ENCODE assay signal across 8 cellular contexts in genomic region chr1:86912501-86912900, GRCh38. TPM values are rescaled to one million over a fixed set of nuclear protein-coding genes. Genes with fewer than 3 reads are reported as not detected.
A peak's percentile ranks its signal among the peaks of the same experiment; 100 is the strongest.
DNase-seq lines count a peak whose midpoint lies in the region; ATAC-seq, FAIRE-seq and TF ChIP-seq lines count a peak whose summit lies in the region.

No MANE protein-coding gene starts in this region.

- WGBS in H1 (ENCODE audit: extremely low coverage in 1 of 2, insufficient coverage in 1 of 2, insufficient read length in 1 of 2, insufficient replicate concordance in 2 of 2, low coverage in 1 of 2, low lambda C conversion rate in 2 of 2, missing lambda C conversion rate in 1 of 2), 2 experiments: 80% methylated on average over 5 of the region's 5 CpGs; no CpG with 5 or more reads in 1 of the 2 experiments

- no peaks in the 10 kb centered on the region for H3K27me3 Mint-ChIP-seq in type B pancreatic cell

- H3K4ac ChIP-seq in H1 (replicated peaks; ENCODE audit: insufficient read length, low read depth, low read length): no peak overlapping the region

- H3K36me3 ChIP-seq in H1 (ENCODE audit: control insufficient read depth in 2 of 4, insufficient read depth in 4 of 4, low read length in 3 of 4) (peaks cover 0 to 9% (median 1%) of the 10 kb centered on the region in 4 experiments; a peak in 1 of 8 replicates), neuron (ENCODE audit: insufficient read depth, low read length) (peaks cover 17% of the 10 kb centered on the region)

- no peak for TF ChIP-seq POLR2A in H1 (IDR thresholded peaks at IDR 0.05; ENCODE audit: control extremely low read depth in 1 of 2, low read depth in 2 of 2, low read length in 2 of 2)

- no peak overlapping the region for H3K56ac ChIP-seq in H1 (replicated peaks; ENCODE audit: insufficient read length, low read depth, low read length)

- no peaks in the 10 kb centered on the region for H3K79me1 ChIP-seq in H1 (ENCODE audit: low read depth, low read length)

- H4K20me1 ChIP-seq in H1 (replicated peaks in 1 of 2; ENCODE audit: control insufficient read depth in 1 of 2, insufficient read depth in 2 of 2, low read length in 2 of 2): peaks cover 4 to 7% of the 10 kb centered on the region in 2 experiments

- no peak overlapping the region for H3K18ac ChIP-seq in H1 (ENCODE audit: extremely low read depth, low read length)

- POLR2A ChIA-PET in H1 (lab: Charles Lee; ENCODE audit: partially characterized antibody): interaction anchor here (0.6 to 5.1 kb wide), 5 partner anchors 8 to 74 kb away, joined by 3 to 49 read pairs (median 9); no protein-coding TSS in a partner anchor

- H3K4me3 Mint-ChIP-seq in type B pancreatic cell: no peak overlapping the region

- no peak for TF ChIP-seq EP300 in H1 (IDR thresholded peaks at IDR 0.05; ENCODE audit: borderline replicate concordance in 1 of 2, low read depth in 2 of 2, low read length in 2 of 2)

- H3K9me3 ChIP-seq in H1 (ENCODE audit: insufficient read depth in 2 of 2, low read depth in 1 of 2, low read length in 1 of 2) (no peaks in the 10 kb centered on the region), neuron (ENCODE audit: low read length) (peaks cover 2% of the 10 kb centered on the region)

- TF ChIP-seq RAD21 in H1 (IDR thresholded peaks at IDR 0.05 in 1 of 2, conservative IDR thresholded peaks at IDR 0.05 in 1 of 2; ENCODE audit: low read depth in 2 of 2, low read length in 2 of 2): no peak

- H2BK15ac ChIP-seq in H1 (ENCODE audit: low read length): no peak overlapping the region

- H3K27ac Mint-ChIP-seq in type B pancreatic cell: no peak overlapping the region

- no peak overlapping the region for H2BK5ac ChIP-seq in H1 (ENCODE audit: low read depth, low read length)

- peaks cover 37% of the 10 kb centered on the region for H3K4me1 Mint-ChIP-seq in type B pancreatic cell (ENCODE audit: unreplicated experiment)

- no peaks in the 10 kb centered on the region for H3K9me3 Mint-ChIP-seq in type B pancreatic cell

- H2BK20ac ChIP-seq in H1 (ENCODE audit: low read length): no peak overlapping the region

- no peak overlapping the region for H2BK120ac ChIP-seq in H1 (replicated peaks; ENCODE audit: low read depth, low read length)

- no peak overlapping the region for H3K14ac ChIP-seq in H1 (ENCODE audit: insufficient read length)

- H2BK12ac ChIP-seq in H1 (ENCODE audit: low read depth, low read length): no peak overlapping the region

- H3K4me1 ChIP-seq in H1 (replicated peaks in 1 of 4; ENCODE audit: control insufficient read depth in 3 of 4, insufficient read depth in 4 of 4, low read length in 3 of 4): peaks cover 0 to 3% (median 2%) of the 10 kb centered on the region in 4 experiments; a peak in 3 of 7 replicates
- H3K4me1 ChIP-seq in neuron (ENCODE audit: insufficient read depth, low read length): peaks cover 17% of the 10 kb centered on the region

- H3K23ac ChIP-seq in H1 (ENCODE audit: insufficient read length): no peak overlapping the region

- H3K27me3 ChIP-seq in H1 (replicated peaks in 1 of 4; ENCODE audit: control insufficient read depth in 3 of 4, extremely low read depth in 1 of 4, insufficient read depth in 3 of 4, low read length in 3 of 4) (no peaks in the 10 kb centered on the region), neuron (ENCODE audit: insufficient read depth, low read length) (no peaks in the 10 kb centered on the region)

- H3K4me2 ChIP-seq in H1 (ENCODE audit: insufficient read depth in 1 of 2, low read depth in 2 of 2, low read length in 2 of 2): peak overlapping the region; percentile 69 to 74

- peaks cover 25% of the 10 kb centered on the region for H3K36me3 Mint-ChIP-seq in type B pancreatic cell

- H4K91ac ChIP-seq in H1 (replicated peaks; ENCODE audit: insufficient read length, low read length): no peak overlapping the region

- TF ChIP-seq CTCF in LNCaP clone FGC (IDR thresholded peaks at IDR 0.05; ENCODE audit: control insufficient read depth, extremely low read depth, insufficient read depth) (no peak), H1 (IDR thresholded peaks at IDR 0.05; ENCODE audit: control extremely low read depth in 1 of 3, insufficient read depth in 1 of 3, low read depth in 1 of 3, low read length in 3 of 3) (no peak), type B pancreatic cell (conservative IDR thresholded peaks at IDR 0.05) (no peak)

- ATAC-seq in HG03095 (IDR thresholded peaks at IDR 0.05; ENCODE audit: unreplicated experiment): no peak
- no peak for ATAC-seq in GM21423 (IDR thresholded peaks at IDR 0.05; ENCODE audit: unreplicated experiment)

- H2AK5ac ChIP-seq in H1 (ENCODE audit: low read depth, low read length): no peak overlapping the region

- H4K5ac ChIP-seq in H1 (ENCODE audit: insufficient read length, low read depth, low read length): no peak overlapping the region

- H4K8ac ChIP-seq in H1 (ENCODE audit: extremely low read depth, insufficient read depth, low read length): no peak overlapping the region

- CTCF ChIA-PET in H1 (lab: Charles Lee; ENCODE audit: partially characterized antibody): interaction anchor here (0.6 to 1.5 kb wide), 5 partner anchors 45 to 689 kb away, joined by 3 to 8 read pairs (median 3); no protein-coding TSS in a partner anchor

- DNase-seq in EH (ENCODE audit: low read depth) (peak; percentile 50), LNCaP clone FGC (ENCODE audit: low read depth) (no peak), H1 (ENCODE audit: low read depth in 1 of 2, low spot score in 2 of 2) (no peak), type B pancreatic cell (ENCODE audit: extremely low spot score, unreplicated experiment) (no peak)
- no peak for DNase-seq in effector CD4-positive, alpha-beta T cell

- H3K23me2 ChIP-seq in H1 (ENCODE audit: low read depth, low read length): no peaks in the 10 kb centered on the region

- no peak for FAIRE-seq in H1 (lab: Jason Lieb, UNC)

- H3K4me3 ChIP-seq in LNCaP clone FGC (ENCODE audit: low read depth, low read length): peak overlapping the region; percentile 94
- peak overlapping the region; percentile 83 to 99 (median 98); a peak in 7 of 8 replicates for H3K4me3 ChIP-seq in H1 (ENCODE audit: extremely low read depth in 1 of 4, insufficient read depth in 2 of 4, low read depth in 3 of 4, low read length in 4 of 4)
- H3K4me3 ChIP-seq in neuron (ENCODE audit: low read length): peak overlapping the region; percentile 98

- peaks cover 36 to 90% of the 10 kb centered on the region in 2 experiments for H3K79me2 ChIP-seq in H1 (ENCODE audit: control insufficient read depth in 1 of 2, insufficient read depth in 2 of 2, low read length in 2 of 2)

- no peak overlapping the region for H3K27ac ChIP-seq in H1 (ENCODE audit: low read depth, low read length)

- H2AFZ ChIP-seq in H1 (ENCODE audit: low read length) (no peak overlapping the region), neuron (ENCODE audit: low read depth, low read length) (no peak overlapping the region)

- H3K9ac ChIP-seq in H1 (replicated peaks in 1 of 4; ENCODE audit: extremely low read depth in 1 of 4, low read depth in 3 of 4, low read length in 3 of 4): peak overlapping the region in 3 of 4 experiments; percentile 6 to 41 (median 26); a peak in 4 of 7 replicates

TF ChIP-seq in H1, 55 proteins besides CTCF, POLR2A, EP300 and RAD21 (continues in another document):
- no peak for TF ChIP-seq MAX (IDR thresholded peaks at IDR 0.05)
- TF ChIP-seq KDM4A (IDR thresholded peaks at IDR 0.05; ENCODE audit: low read depth, low read length, severe bottlenecking): no peak
- no peak for TF ChIP-seq HDAC2 (IDR thresholded peaks at IDR 0.05; ENCODE audit: borderline replicate concordance in 1 of 2, low read depth in 2 of 2, low read length in 2 of 2)
- no peak for TF ChIP-seq POU5F1 (IDR thresholded peaks at IDR 0.05; ENCODE audit: low read depth, low read length)
- no peak for TF ChIP-seq NRF1 (IDR thresholded peaks at IDR 0.05; ENCODE audit: low read depth, low read length)
- TF ChIP-seq SUZ12 (IDR thresholded peaks at IDR 0.05; ENCODE audit: low read length): no peak
- no peak for TF ChIP-seq E2F6 (IDR thresholded peaks at IDR 0.05)
- no peak for TF ChIP-seq TAF7 (optimal IDR thresholded peaks at IDR 0.05; ENCODE audit: borderline replicate concordance, low read depth, low read length)
- TF ChIP-seq CHD1 (IDR thresholded peaks at IDR 0.05; ENCODE audit: low read depth, low read length): no peak
- TF ChIP-seq TCF12 (IDR thresholded peaks at IDR 0.05; ENCODE audit: low read depth, low read length): no peak
- no peak for TF ChIP-seq EZH2 (IDR thresholded peaks at IDR 0.05; ENCODE audit: low read depth, low read length, severe bottlenecking)

RNA-seq across cellular contexts. Expression of gene SELENOF, which starts 1.4 kb away (rescaled TPM):
- 151 and 163 TPM in 2 replicates for total RNA-seq in H1 (2021; fragmentation: NEBNext Ultra II Directional; extraction: Animal tissue kit (Norgen Biotek cat#: 25700))
- 39.7 and 70.7 TPM in 2 replicates for polyA plus RNA-seq in H1 (2011; rRNA removed)
- 94.3 TPM for polyA plus RNA-seq in H1 (2011; cell fraction: cytosol; rRNA removed)
- polyA plus RNA-seq in H1 (2011; cell fraction: nucleus; rRNA removed): 17.8 TPM
- polyA plus RNA-seq in H1 (2012, experiment 1 of 2): 83.5 to 132 TPM (median 96.7 TPM) in 4 replicates
- polyA plus RNA-seq in H1 (2012, experiment 2 of 2): 22.9 TPM
- 131 TPM for polyA plus RNA-seq in H1 (2013, experiment 1 of 2)
- polyA plus RNA-seq in H1 (2013, experiment 2 of 2): 164 TPM
- polyA minus RNA-seq in H1 (2011; rRNA and poly(A)+ RNA removed): 52.4 and 54.0 TPM in 2 replicates
- polyA minus RNA-seq in H1 (2011; cell fraction: cytosol; rRNA and poly(A)+ RNA removed): 34.4 TPM
- 44.1 TPM for polyA minus RNA-seq in H1 (2011; cell fraction: nucleus; rRNA and poly(A)+ RNA removed)
- 147 and 148 TPM in 2 replicates for total RNA-seq in type B pancreatic cell (ENCODE audit: low replicate concordance)

RNA-seq across cellular contexts. Expression of gene HS2ST1, which starts 1.9 kb away (rescaled TPM):
- total RNA-seq in H1 (2021; fragmentation: NEBNext Ultra II Directional; extraction: Animal tissue kit (Norgen Biotek cat#: 25700)): 24.0 and 28.3 TPM in 2 replicates
- 2.9 and 5.2 TPM in 2 replicates for polyA plus RNA-seq in H1 (2011; rRNA removed)
- 5.8 TPM for polyA plus RNA-seq in H1 (2011; cell fraction: cytosol; rRNA removed)
- polyA plus RNA-seq in H1 (2011; cell fraction: nucleus; rRNA removed): 2.8 TPM
- polyA plus RNA-seq in H1 (2012, experiment 1 of 2): 6.1 to 16.4 TPM (median 7.5 TPM) in 4 replicates
- 1.3 TPM for polyA plus RNA-seq in H1 (2012, experiment 2 of 2)
- 15.0 TPM for polyA plus RNA-seq in H1 (2013, experiment 1 of 2)
- polyA plus RNA-seq in H1 (2013, experiment 2 of 2): 16.0 TPM
- 10.1 and 14.6 TPM in 2 replicates for polyA minus RNA-seq in H1 (2011; rRNA and poly(A)+ RNA removed)
- polyA minus RNA-seq in H1 (2011; cell fraction: cytosol; rRNA and poly(A)+ RNA removed): 12.3 TPM
- 21.4 TPM for polyA minus RNA-seq in H1 (2011; cell fraction: nucleus; rRNA and poly(A)+ RNA removed)
- total RNA-seq in type B pancreatic cell (ENCODE audit: low replicate concordance): 30.0 and 40.3 TPM in 2 replicates
